22 cellular contexts compared by ENCODE assay signal in the genomic region with DNA sequence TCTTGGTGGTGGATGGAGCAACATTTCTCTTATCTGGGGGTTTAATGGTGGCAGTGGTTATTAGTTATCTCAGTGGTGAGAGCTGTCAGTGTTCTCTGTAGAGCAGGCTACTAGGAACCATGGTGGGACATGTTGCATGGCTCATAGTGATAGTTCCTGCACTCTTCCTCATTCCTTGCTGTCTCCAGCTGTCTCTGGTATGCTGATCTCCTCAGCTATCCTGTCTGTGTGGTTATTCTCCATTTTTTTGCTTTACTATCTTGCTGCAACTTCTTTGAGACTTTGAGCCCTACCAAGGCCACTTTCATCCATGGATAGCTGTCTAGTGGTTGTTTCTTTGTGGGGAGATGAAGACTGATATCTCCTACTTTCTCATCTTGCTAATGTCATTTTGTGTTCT.
"Had no signal": no experiment of that assay in that cellular context is flagged by ENCODE, and none has a peak within 500 bp of the region (broad histone marks: within the 10 kb centered on the region; RNA-seq: fewer than 3 reads in every experiment).

No MANE protein-coding gene starts in this region.

- H3K27me3 ChIP-seq: ascending aorta, esophagus squamous epithelium, hepatocyte, thyroid gland, uterus had no signal

- H3K4me2 ChIP-seq: hepatocyte had no signal

- H3K4me3 ChIP-seq: ascending aorta, esophagus squamous epithelium, hepatocyte, lung, thyroid gland, uterus had no signal

- H3K36me3 ChIP-seq: thyroid gland, uterus had no signal

- H3K4me1 ChIP-seq: ascending aorta, esophagus squamous epithelium, thyroid gland, uterus had no signal

- H2AFZ ChIP-seq: hepatocyte had no signal

- H3K9me3 ChIP-seq: thyroid gland, uterus had no signal

- H3K79me2 ChIP-seq: hepatocyte had no signal

- DNase-seq: activated CD4-positive, alpha-beta T cell treated with anti-CD3 and anti-CD28 coated beads, Interleukin-2, amount 50 U/mL, for 1 hour; activated CD8-positive, alpha-beta memory T cell treated with anti-CD3 and anti-CD28 coated beads, Interleukin-2, amount 50 U/mL, for 4 hours; activated effector memory CD4-positive, alpha-beta T cell treated with Interleukin-2 at 50 U/mL for 16 hours; activated naive CD4-positive, alpha-beta T cell treated with anti-CD3 and anti-CD28 coated beads, Interleukin-2, amount 10 ng/mL, durations not matched to agents 7 days and 5 days; activated naive CD8-positive, alpha-beta T cell treated with anti-CD3 and anti-CD28 coated beads, Interleukin-2, amount 50 U/mL, for 24 hours; activated T-cell treated with anti-CD3 and anti-CD28 coated beads, Interleukin-2, amount 50 U/mL, for 48 hours; effector CD8-positive, alpha-beta T cell; esophagus squamous epithelium; islet precursor cell; nephron progenitor cell; nucleus accumbens; posterior cingulate gyrus; retina; stimulated activated CD4-positive, alpha-beta T cell treated with anti-CD3 and anti-CD28 coated beads, Interleukin-2, amount 100 ng/mL, for 24 hours; stimulated activated naive CD4-positive, alpha-beta T cell treated with Interleukin-2 at 50 U/mL for 16 hours; T1000; thyroid gland; uterus had no signal

- ATAC-seq: activated CD4-positive, CD25-positive, alpha-beta regulatory T cell treated with anti-CD3 and anti-CD28 coated beads, Interleukin-2, amount 50 U/mL, for 24 hours; activated naive CD8-positive, alpha-beta T cell treated with anti-CD3 and anti-CD28 coated beads, Interleukin-2, amount 50 U/mL, for 24 hours had no signal

- H3K27ac ChIP-seq: ascending aorta, esophagus squamous epithelium, hepatocyte, thyroid gland, uterus had no signal
